ENCODE assay signal across 12 cellular contexts in genomic region chr19:15291666-15292065, GRCh38. TPM values are rescaled to one million over a fixed set of nuclear protein-coding genes. Genes with fewer than 3 reads are reported as not detected.
DNase-seq lines count a peak whose midpoint lies in the region; ATAC-seq lines count a peak whose summit lies in the region.
"Had no signal": no experiment of that assay in that cellular context is flagged by ENCODE, and none has a peak within 500 bp of the region (broad histone marks: within the 10 kb centered on the region; RNA-seq: fewer than 3 reads in every experiment).

No MANE protein-coding gene starts in this region.

- DNase-seq in NCI-H82 (lab: John Stamatoyannopoulos, UW) (peak; percentile 57), NCI-H82 treated with DMSO at 0.1 percent for 48 hours (lab: John Stamatoyannopoulos, UW; ENCODE audit: unreplicated experiment) (no peak), KBM-7 (peak; percentile 30), NCI-H1436 (lab: John Stamatoyannopoulos, UW) (no peak)
- no peak for DNase-seq in activated naive CD8-positive, alpha-beta T cell treated with anti-CD3 and anti-CD28 coated beads, Interleukin-2, amount 10 ng/mL, durations not matched to agents 7 days and 5 days
- DNase-seq in natural killer cell treated with Interleukin-12 subunit alpha and Interleukin-12 subunit beta and Interleukin-15 and Interleukin-18, amount 100 ng/mL, for 72 hours (ENCODE audit: low spot score) = no peak
- DNase-seq: activated CD8-positive, alpha-beta memory T cell treated with anti-CD3 and anti-CD28 coated beads, Interleukin-2, amount 50 U/mL, for 48 hours; hippocampal formation; left ventricle myocardium superior; upper lobe of left lung had no signal

- ATAC-seq in activated naive CD8-positive, alpha-beta T cell treated with anti-CD3 and anti-CD28 coated beads, Interleukin-2, amount 10 ng/mL, durations not matched to agents 7 days and 5 days (ENCODE audit: low read depth) = no peak
- ATAC-seq in natural killer cell treated with Interleukin-12 subunit alpha and Interleukin-12 subunit beta and Interleukin-15 and Interleukin-18, amount 100 ng/mL, for 72 hours = no peak
- ATAC-seq in GM19455 (IDR thresholded peaks at IDR 0.05; ENCODE audit: unreplicated experiment) (no peak), GM21825 (IDR thresholded peaks at IDR 0.05; ENCODE audit: unreplicated experiment) (no peak)
- ATAC-seq: left ventricle myocardium superior had no signal

- POLR2A ChIA-PET in activated naive CD8-positive, alpha-beta T cell treated with anti-CD3 and anti-CD28 coated beads, Interleukin-2, amount 10 ng/mL, durations not matched to agents 7 days and 5 days (lab: Charles Lee) = interaction anchor here (0.5 kb wide), 1 partner anchor 34 kb away, joined by 3 read pairs; no protein-coding TSS in a partner anchor

- H3K27me3 Mint-ChIP-seq in activated naive CD8-positive, alpha-beta T cell treated with anti-CD3 and anti-CD28 coated beads, Interleukin-2, amount 10 ng/mL, durations not matched to agents 7 days and 5 days = no peaks in the 10 kb centered on the region
- no peaks in the 10 kb centered on the region for H3K27me3 Mint-ChIP-seq in natural killer cell treated with Interleukin-12 subunit alpha and Interleukin-12 subunit beta and Interleukin-15 and Interleukin-18, amount 100 ng/mL, for 72 hours

- in situ Hi-C loops in KBM-7 (cut with MboI; ENCODE audit: low pct_unique_long_range_greater_than_20kb, low sequenced_read_pairs) = no loop called here

- H3K4me3 Mint-ChIP-seq in activated naive CD8-positive, alpha-beta T cell treated with anti-CD3 and anti-CD28 coated beads, Interleukin-2, amount 10 ng/mL, durations not matched to agents 7 days and 5 days = peak overlapping the region; percentile 16
- H3K4me3 Mint-ChIP-seq in natural killer cell treated with Interleukin-12 subunit alpha and Interleukin-12 subunit beta and Interleukin-15 and Interleukin-18, amount 100 ng/mL, for 72 hours = peak overlapping the region; percentile 32

- H3K4me1 Mint-ChIP-seq in activated naive CD8-positive, alpha-beta T cell treated with anti-CD3 and anti-CD28 coated beads, Interleukin-2, amount 10 ng/mL, durations not matched to agents 7 days and 5 days = peaks cover 68% of the 10 kb centered on the region
- H3K4me1 Mint-ChIP-seq in natural killer cell treated with Interleukin-12 subunit alpha and Interleukin-12 subunit beta and Interleukin-15 and Interleukin-18, amount 100 ng/mL, for 72 hours (ENCODE audit: low read depth in 2 of 2) = peaks cover 77 to 85% of the 10 kb centered on the region in 2 donors

- H3K36me3 Mint-ChIP-seq in activated naive CD8-positive, alpha-beta T cell treated with anti-CD3 and anti-CD28 coated beads, Interleukin-2, amount 10 ng/mL, durations not matched to agents 7 days and 5 days = peaks cover 4% of the 10 kb centered on the region
- H3K36me3 Mint-ChIP-seq in natural killer cell treated with Interleukin-12 subunit alpha and Interleukin-12 subunit beta and Interleukin-15 and Interleukin-18, amount 100 ng/mL, for 72 hours = peaks cover 4% of the 10 kb centered on the region

- no peak overlapping the region for H3K27ac Mint-ChIP-seq in activated naive CD8-positive, alpha-beta T cell treated with anti-CD3 and anti-CD28 coated beads, Interleukin-2, amount 10 ng/mL, durations not matched to agents 7 days and 5 days
- H3K27ac Mint-ChIP-seq in natural killer cell treated with Interleukin-12 subunit alpha and Interleukin-12 subunit beta and Interleukin-15 and Interleukin-18, amount 100 ng/mL, for 72 hours = peak overlapping the region in 1 of 2 donors; percentile 31

- no peaks in the 10 kb centered on the region for H3K9me3 Mint-ChIP-seq in activated naive CD8-positive, alpha-beta T cell treated with anti-CD3 and anti-CD28 coated beads, Interleukin-2, amount 10 ng/mL, durations not matched to agents 7 days and 5 days
- H3K9me3 Mint-ChIP-seq in natural killer cell treated with Interleukin-12 subunit alpha and Interleukin-12 subunit beta and Interleukin-15 and Interleukin-18, amount 100 ng/mL, for 72 hours = no peaks in the 10 kb centered on the region

RNA-seq across cellular contexts. Expression of gene BRD4, which starts 40.7 kb away (rescaled TPM):
- 100 to 1,000 TPM; 132 to 134 TPM for total RNA-seq in activated naive CD8-positive, alpha-beta T cell treated with anti-CD3 and anti-CD28 coated beads, Interleukin-2, amount 10 ng/mL, durations not matched to agents 7 days and 5 days
- total RNA-seq in natural killer cell treated with Interleukin-12 subunit alpha and Interleukin-12 subunit beta and Interleukin-15 and Interleukin-18, amount 100 ng/mL, for 72 hours = 100 to 1,000 TPM; 111 to 161 TPM

RNA-seq across cellular contexts. Expression of gene EPHX3, which starts 59.4 kb away (rescaled TPM):
- not detected for total RNA-seq in activated naive CD8-positive, alpha-beta T cell treated with anti-CD3 and anti-CD28 coated beads, Interleukin-2, amount 10 ng/mL, durations not matched to agents 7 days and 5 days
- total RNA-seq in natural killer cell treated with Interleukin-12 subunit alpha and Interleukin-12 subunit beta and Interleukin-15 and Interleukin-18, amount 100 ng/mL, for 72 hours = 1 to 10 TPM in 1 of 2 donors, under 1 TPM in 1; 0.81 to 1.0 TPM
- total RNA-seq: left ventricle myocardium superior had no signal

Comparison
In these comparisons a context has a peak if more than half of its experiments do, and no peak if none do; other contexts are left out.
1. DNase-seq: peak in NCI-H82 (single experiment) and KBM-7 (single experiment); none in NCI-H82 treated with DMSO at 0.1 percent for 48 hours (single experiment), activated naive CD8-positive, alpha-beta T cell treated with anti-CD3 and anti-CD28 coated beads, Interleukin-2, amount 10 ng/mL, durations not matched to agents 7 days and 5 days (single experiment), natural killer cell treated with Interleukin-12 subunit alpha and Interleukin-12 subunit beta and Interleukin-15 and Interleukin-18, amount 100 ng/mL, for 72 hours (single experiment) and NCI-H1436 (single experiment).